In the genomic region with DNA sequence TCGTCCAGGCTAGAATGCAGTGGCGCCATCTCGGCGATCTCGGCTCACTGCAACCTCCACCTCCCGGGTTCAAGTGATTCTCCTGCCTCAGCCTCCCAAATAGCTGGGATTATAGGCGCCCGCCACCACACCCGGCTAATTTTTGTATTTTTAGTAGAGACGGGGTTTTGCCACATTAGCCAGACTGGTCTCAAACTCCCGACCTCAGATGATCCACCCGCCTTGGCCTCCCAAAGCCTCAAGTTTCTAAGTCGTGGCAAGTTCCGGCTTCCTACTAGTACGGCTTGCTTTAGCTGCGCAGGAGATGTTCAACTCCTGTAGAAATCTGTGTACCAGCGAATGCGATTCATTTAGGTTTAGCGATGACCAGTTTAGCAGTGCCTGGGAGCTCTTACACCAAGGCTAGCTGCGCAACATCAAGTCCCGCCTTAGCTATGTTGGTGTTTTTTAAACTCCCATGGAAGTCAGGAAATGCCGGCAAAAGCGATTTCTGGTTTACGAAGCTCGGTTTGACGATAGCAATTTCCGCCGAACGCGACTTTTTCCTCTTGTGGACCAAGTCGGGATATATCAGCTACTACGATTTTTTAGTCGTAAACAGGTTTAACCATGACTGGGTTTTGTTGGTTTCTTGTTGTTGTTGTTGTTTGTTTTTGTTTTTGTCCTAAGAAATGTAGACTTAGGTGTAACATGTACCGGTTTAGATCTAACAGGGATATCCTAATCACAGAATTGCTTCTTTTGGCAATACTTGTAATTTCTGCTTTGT, we compare ENCODE assay signal across 8 cellular contexts. TPM values are rescaled to one million over a fixed set of nuclear protein-coding genes. Genes with fewer than 3 reads are reported as not detected.
DNase-seq lines count a peak whose midpoint lies in the region; ATAC-seq and TF ChIP-seq lines count a peak whose summit lies in the region.

No MANE protein-coding gene starts in this region.

- peaks cover 36% of the 10 kb centered on the region for H3K4me1 Mint-ChIP-seq in activated T-cell treated with anti-CD3 and anti-CD28 coated beads, Interleukin-2, amount 50 U/mL, for 4 hours (ENCODE audit: low read depth)
- peaks cover 1% of the 10 kb centered on the region for H3K4me1 Mint-ChIP-seq in progenitor cell of endocrine pancreas (ENCODE audit: low read depth)

- peak overlapping the region; percentile 99 for H3K4me3 Mint-ChIP-seq in activated T-cell treated with anti-CD3 and anti-CD28 coated beads, Interleukin-2, amount 50 U/mL, for 4 hours
- peak overlapping the region; percentile 46 for H3K4me3 Mint-ChIP-seq in progenitor cell of endocrine pancreas (ENCODE audit: low read depth)

- H3F3A ChIP-seq in Loucy (ENCODE audit: low read depth): peaks cover 22% of the 10 kb centered on the region; the same call in 1 of the 2 replicates

- no peaks in the 10 kb centered on the region for H3K9me2 ChIP-seq in Loucy (replicated peaks; ENCODE audit: low read depth, low read length)

- peak; percentile 10 for ATAC-seq in GM18907 (IDR thresholded peaks at IDR 0.05; ENCODE audit: unreplicated experiment)
- peak in 1 of 2 donors; percentile 7 for ATAC-seq in activated T-cell treated with anti-CD3 and anti-CD28 coated beads, Interleukin-2, amount 50 U/mL, for 4 hours
- ATAC-seq in GM21367 (IDR thresholded peaks at IDR 0.05; ENCODE audit: unreplicated experiment): no peak

- H3K36me3 ChIP-seq in Loucy (ENCODE audit: insufficient read depth, low read length): no peaks in the 10 kb centered on the region

- H3K27ac Mint-ChIP-seq in progenitor cell of endocrine pancreas: peak overlapping the region; percentile 52

- no peaks in the 10 kb centered on the region for H3K27me3 ChIP-seq in Loucy (ENCODE audit: insufficient read depth, low read length, poor library complexity, severe bottlenecking)

- H3K4me2 ChIP-seq in Loucy (ENCODE audit: low read depth, low read length, poor library complexity, severe bottlenecking): peak overlapping the region; percentile 92

- H3K9me3 ChIP-seq in Loucy (ENCODE audit: insufficient read depth, low read depth, low read length): no peaks in the 10 kb centered on the region; the same call in 1 of the 2 replicates

- H3K27me3 Mint-ChIP-seq in activated T-cell treated with anti-CD3 and anti-CD28 coated beads, Interleukin-2, amount 50 U/mL, for 4 hours (ENCODE audit: low read depth): no peaks in the 10 kb centered on the region
- H3K27me3 Mint-ChIP-seq in progenitor cell of endocrine pancreas: peaks cover 72% of the 10 kb centered on the region

- H3K9ac ChIP-seq in Loucy (ENCODE audit: low read depth, low read length, poor library complexity, severe bottlenecking): peak overlapping the region; percentile 99

- peaks cover 84% of the 10 kb centered on the region for H3K79me2 ChIP-seq in Loucy (ENCODE audit: insufficient read depth, low read length)

- H4K20me1 ChIP-seq in Loucy (ENCODE audit: insufficient read depth, low read length, poor library complexity, severe bottlenecking): no peaks in the 10 kb centered on the region

- peaks cover 43% of the 10 kb centered on the region for H3K4me1 ChIP-seq in Loucy (ENCODE audit: insufficient read depth, low read length, poor library complexity, severe bottlenecking)

- no peaks in the 10 kb centered on the region for H3K36me3 Mint-ChIP-seq in activated T-cell treated with anti-CD3 and anti-CD28 coated beads, Interleukin-2, amount 50 U/mL, for 4 hours (ENCODE audit: insufficient read depth)
- no peaks in the 10 kb centered on the region for H3K36me3 Mint-ChIP-seq in progenitor cell of endocrine pancreas (ENCODE audit: insufficient read depth)

- no peaks in the 10 kb centered on the region for H3K9me3 Mint-ChIP-seq in activated T-cell treated with anti-CD3 and anti-CD28 coated beads, Interleukin-2, amount 50 U/mL, for 4 hours
- H3K9me3 Mint-ChIP-seq in progenitor cell of endocrine pancreas (ENCODE audit: low read depth): peaks cover 3% of the 10 kb centered on the region

- no peak overlapping the region for H2AFZ ChIP-seq in Loucy (ENCODE audit: low read length)

- TF ChIP-seq CTCF in Loucy (conservative IDR thresholded peaks at IDR 0.05; ENCODE audit: low read length) (no peak), fibroblast of pulmonary artery (IDR thresholded peaks at IDR 0.05; ENCODE audit: low read length, missing control alignments) (no peak), progenitor cell of endocrine pancreas (IDR thresholded peaks at IDR 0.05; ENCODE audit: unreplicated experiment) (no peak)

- peak overlapping the region; percentile 87 for H3K4me3 ChIP-seq in Loucy (ENCODE audit: low read length, poor library complexity, severe bottlenecking)
- H3K4me3 ChIP-seq in fibroblast of pulmonary artery (replicated peaks; ENCODE audit: low read depth, low read length): peak overlapping the region; percentile 80

- peak; percentile 41 for DNase-seq in activated T-cell treated with anti-CD3 and anti-CD28 coated beads, Interleukin-2, amount 50 U/mL, for 4 hours
- DNase-seq in fibroblast of pulmonary artery (ENCODE audit: low read depth) (peak; percentile 93), progenitor cell of endocrine pancreas (ENCODE audit: low spot score, unreplicated experiment) (no peak), NCI-H226 (no peak), cerebellar cortex (ENCODE audit: low spot score) (no peak)

RNA-seq across cellular contexts. Expression of a gene that starts 46.4 kb away (rescaled TPM):
- 1 to 10 TPM; 2.6 to 4.0 (median 3.5) TPM for total RNA-seq in activated T-cell treated with anti-CD3 and anti-CD28 coated beads, Interleukin-2, amount 50 U/mL, for 4 hours
- total RNA-seq in progenitor cell of endocrine pancreas: 0.87 and 0.93 TPM in 2 replicates

Comparison
In these comparisons a context has a peak if more than half of its experiments do, and no peak if none do; other contexts are left out.
1. DNase-seq: peak in activated T-cell treated with anti-CD3 and anti-CD28 coated beads, Interleukin-2, amount 50 U/mL, for 4 hours (single experiment) and fibroblast of pulmonary artery (single experiment); none in progenitor cell of endocrine pancreas (single experiment), NCI-H226 (single experiment) and cerebellar cortex (single experiment).